Comparison of ENCODE assay signal across 1 cellular context in the genomic region with DNA sequence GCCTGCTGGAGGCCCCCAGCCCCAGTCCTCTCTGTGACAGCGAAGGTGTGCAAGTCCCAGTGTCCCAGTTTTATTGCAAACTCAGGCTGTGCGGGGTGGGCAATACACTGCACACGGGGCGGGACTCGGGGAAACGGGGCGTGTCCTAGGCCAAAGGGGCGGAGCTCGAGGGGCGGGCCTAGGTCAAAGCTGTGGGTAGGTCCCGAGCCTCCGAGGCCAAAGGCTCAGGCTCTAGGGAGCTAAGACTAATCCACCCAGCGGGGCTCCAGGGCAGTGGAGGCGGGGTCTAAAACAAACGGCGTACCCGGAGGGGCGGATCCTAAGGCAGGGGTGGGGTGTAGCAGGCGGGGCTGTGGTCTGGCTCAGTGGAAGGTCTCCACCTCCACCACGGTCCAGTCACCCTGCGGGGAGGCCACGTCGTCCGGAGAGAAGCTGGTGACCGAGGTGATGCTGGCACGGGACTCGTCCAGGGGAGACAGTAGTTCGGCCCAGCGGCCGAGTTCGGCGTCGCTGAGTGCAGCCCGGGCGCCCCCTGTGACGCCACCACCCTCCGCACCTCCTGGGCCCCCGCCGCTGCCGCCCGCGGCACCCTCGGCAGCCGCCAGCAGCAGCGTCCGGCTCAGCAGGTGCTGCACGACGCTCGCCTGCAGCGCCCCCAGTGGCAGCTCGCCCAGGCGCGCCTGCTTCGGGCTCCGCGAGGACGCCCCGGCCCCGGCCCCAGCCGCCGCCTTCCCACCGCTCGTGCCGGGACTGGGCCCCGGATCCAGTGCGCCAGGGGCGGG.
A peak's percentile ranks its signal among the peaks of the same experiment; 100 is the strongest.
TF ChIP-seq lines count a peak whose summit lies in the region.

No MANE protein-coding gene starts in this region.

TF ChIP-seq in K562, 482 proteins besides CTCF, POLR2A, EP300 and RAD21 (continued from another document and continues in another):
- TF ChIP-seq, protein P1, sequence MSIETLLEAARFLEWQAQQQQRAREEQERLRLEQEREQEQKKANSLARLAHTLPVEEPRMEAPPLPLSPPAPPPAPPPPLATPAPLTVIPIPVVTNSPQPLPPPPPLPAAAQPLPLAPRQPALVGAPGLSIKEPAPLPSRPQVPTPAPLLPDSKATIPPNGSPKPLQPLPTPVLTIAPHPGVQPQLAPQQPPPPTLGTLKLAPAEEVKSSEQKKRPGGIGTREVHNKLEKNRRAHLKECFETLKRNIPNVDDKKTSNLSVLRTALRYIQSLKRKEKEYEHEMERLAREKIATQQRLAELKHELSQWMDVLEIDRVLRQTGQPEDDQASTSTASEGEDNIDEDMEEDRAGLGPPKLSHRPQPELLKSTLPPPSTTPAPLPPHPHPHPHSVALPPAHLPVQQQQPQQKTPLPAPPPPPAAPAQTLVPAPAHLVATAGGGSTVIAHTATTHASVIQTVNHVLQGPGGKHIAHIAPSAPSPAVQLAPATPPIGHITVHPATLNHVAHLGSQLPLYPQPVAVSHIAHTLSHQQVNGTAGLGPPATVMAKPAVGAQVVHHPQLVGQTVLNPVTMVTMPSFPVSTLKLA (conservative IDR thresholded peaks at IDR 0.05) = peak in 1 of 2 experiments; percentile 1; a peak in 2 of 4 replicates
- TF ChIP-seq CTCFL (IDR thresholded peaks at IDR 0.05; ENCODE audit: borderline replicate concordance, insufficient read depth, low read depth, low read length, poor library complexity, severe bottlenecking) = peak; percentile 50
- TF ChIP-seq, protein P2, sequence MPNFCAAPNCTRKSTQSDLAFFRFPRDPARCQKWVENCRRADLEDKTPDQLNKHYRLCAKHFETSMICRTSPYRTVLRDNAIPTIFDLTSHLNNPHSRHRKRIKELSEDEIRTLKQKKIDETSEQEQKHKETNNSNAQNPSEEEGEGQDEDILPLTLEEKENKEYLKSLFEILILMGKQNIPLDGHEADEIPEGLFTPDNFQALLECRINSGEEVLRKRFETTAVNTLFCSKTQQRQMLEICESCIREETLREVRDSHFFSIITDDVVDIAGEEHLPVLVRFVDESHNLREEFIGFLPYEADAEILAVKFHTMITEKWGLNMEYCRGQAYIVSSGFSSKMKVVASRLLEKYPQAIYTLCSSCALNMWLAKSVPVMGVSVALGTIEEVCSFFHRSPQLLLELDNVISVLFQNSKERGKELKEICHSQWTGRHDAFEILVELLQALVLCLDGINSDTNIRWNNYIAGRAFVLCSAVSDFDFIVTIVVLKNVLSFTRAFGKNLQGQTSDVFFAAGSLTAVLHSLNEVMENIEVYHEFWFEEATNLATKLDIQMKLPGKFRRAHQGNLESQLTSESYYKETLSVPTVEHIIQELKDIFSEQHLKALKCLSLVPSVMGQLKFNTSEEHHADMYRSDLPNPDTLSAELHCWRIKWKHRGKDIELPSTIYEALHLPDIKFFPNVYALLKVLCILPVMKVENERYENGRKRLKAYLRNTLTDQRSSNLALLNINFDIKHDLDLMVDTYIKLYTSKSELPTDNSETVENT (CRISPR knock-in tag; IDR thresholded peaks at IDR 0.05) = peak; percentile 15; the same call in 1 of the 2 replicates
- no peak for TF ChIP-seq MTA2 (IDR thresholded peaks at IDR 0.05; ENCODE audit: low read depth)
- no peak for TF ChIP-seq MEF2A (IDR thresholded peaks at IDR 0.05; ENCODE audit: control insufficient read depth, low read depth, low read length)
- TF ChIP-seq ZNF12 (CRISPR knock-in tag; IDR thresholded peaks at IDR 0.05) = peak; percentile 44; the same call in 1 of the 2 replicates
- no peak for TF ChIP-seq HBP1 (CRISPR knock-in tag; IDR thresholded peaks at IDR 0.05)
- no peak for TF ChIP-seq RBM22 (IDR thresholded peaks at IDR 0.05; ENCODE audit: low read depth, low read length, poor library complexity, severe bottlenecking)
- TF ChIP-seq C11orf30 (IDR thresholded peaks at IDR 0.05; ENCODE audit: low read depth) = no peak; the same call in 1 of the 2 replicates
- no peak for TF ChIP-seq PTRF (tag; IDR thresholded peaks at IDR 0.05)
- no peak for TF ChIP-seq ZNF282 (CRISPR knock-in tag; IDR thresholded peaks at IDR 0.05)
- no peak for TF ChIP-seq MAFF (IDR thresholded peaks at IDR 0.05; ENCODE audit: low read length)
- TF ChIP-seq ZFPM2 (CRISPR knock-in tag; IDR thresholded peaks at IDR 0.05) = no peak
- no peak for TF ChIP-seq ARID2 (IDR thresholded peaks at IDR 0.05)
- TF ChIP-seq XRCC5 (IDR thresholded peaks at IDR 0.05; ENCODE audit: low read depth, low read length) = no peak
- TF ChIP-seq REST (CRISPR knock-in tag; IDR thresholded peaks at IDR 0.05; ENCODE audit: low read depth) = peak; percentile 37; the same call in 1 of the 2 replicates
- TF ChIP-seq, protein P3, sequence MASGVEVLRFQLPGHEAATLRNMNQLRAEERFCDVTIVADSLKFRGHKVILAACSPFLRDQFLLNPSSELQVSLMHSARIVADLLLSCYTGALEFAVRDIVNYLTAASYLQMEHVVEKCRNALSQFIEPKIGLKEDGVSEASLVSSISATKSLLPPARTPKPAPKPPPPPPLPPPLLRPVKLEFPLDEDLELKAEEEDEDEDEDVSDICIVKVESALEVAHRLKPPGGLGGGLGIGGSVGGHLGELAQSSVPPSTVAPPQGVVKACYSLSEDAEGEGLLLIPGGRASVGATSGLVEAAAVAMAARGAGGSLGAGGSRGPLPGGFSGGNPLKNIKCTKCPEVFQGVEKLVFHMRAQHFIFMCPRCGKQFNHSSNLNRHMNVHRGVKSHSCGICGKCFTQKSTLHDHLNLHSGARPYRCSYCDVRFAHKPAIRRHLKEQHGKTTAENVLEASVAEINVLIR (CRISPR knock-in tag; IDR thresholded peaks at IDR 0.05) = no peak
- TF ChIP-seq CHD4 (IDR thresholded peaks at IDR 0.05; ENCODE audit: insufficient read depth, insufficient replicate concordance, low read depth, low read length, poor library complexity, severe bottlenecking) = no peak
- no peak; the same call in 1 of the 2 replicates for TF ChIP-seq CREB1 (IDR thresholded peaks at IDR 0.05)
- TF ChIP-seq CREB1 (CRISPR knock-in tag; IDR thresholded peaks at IDR 0.05) = peak; percentile 82
- TF ChIP-seq ILK (tag; IDR thresholded peaks at IDR 0.05; ENCODE audit: borderline replicate concordance, low read depth) = no peak
- TF ChIP-seq, protein P4, sequence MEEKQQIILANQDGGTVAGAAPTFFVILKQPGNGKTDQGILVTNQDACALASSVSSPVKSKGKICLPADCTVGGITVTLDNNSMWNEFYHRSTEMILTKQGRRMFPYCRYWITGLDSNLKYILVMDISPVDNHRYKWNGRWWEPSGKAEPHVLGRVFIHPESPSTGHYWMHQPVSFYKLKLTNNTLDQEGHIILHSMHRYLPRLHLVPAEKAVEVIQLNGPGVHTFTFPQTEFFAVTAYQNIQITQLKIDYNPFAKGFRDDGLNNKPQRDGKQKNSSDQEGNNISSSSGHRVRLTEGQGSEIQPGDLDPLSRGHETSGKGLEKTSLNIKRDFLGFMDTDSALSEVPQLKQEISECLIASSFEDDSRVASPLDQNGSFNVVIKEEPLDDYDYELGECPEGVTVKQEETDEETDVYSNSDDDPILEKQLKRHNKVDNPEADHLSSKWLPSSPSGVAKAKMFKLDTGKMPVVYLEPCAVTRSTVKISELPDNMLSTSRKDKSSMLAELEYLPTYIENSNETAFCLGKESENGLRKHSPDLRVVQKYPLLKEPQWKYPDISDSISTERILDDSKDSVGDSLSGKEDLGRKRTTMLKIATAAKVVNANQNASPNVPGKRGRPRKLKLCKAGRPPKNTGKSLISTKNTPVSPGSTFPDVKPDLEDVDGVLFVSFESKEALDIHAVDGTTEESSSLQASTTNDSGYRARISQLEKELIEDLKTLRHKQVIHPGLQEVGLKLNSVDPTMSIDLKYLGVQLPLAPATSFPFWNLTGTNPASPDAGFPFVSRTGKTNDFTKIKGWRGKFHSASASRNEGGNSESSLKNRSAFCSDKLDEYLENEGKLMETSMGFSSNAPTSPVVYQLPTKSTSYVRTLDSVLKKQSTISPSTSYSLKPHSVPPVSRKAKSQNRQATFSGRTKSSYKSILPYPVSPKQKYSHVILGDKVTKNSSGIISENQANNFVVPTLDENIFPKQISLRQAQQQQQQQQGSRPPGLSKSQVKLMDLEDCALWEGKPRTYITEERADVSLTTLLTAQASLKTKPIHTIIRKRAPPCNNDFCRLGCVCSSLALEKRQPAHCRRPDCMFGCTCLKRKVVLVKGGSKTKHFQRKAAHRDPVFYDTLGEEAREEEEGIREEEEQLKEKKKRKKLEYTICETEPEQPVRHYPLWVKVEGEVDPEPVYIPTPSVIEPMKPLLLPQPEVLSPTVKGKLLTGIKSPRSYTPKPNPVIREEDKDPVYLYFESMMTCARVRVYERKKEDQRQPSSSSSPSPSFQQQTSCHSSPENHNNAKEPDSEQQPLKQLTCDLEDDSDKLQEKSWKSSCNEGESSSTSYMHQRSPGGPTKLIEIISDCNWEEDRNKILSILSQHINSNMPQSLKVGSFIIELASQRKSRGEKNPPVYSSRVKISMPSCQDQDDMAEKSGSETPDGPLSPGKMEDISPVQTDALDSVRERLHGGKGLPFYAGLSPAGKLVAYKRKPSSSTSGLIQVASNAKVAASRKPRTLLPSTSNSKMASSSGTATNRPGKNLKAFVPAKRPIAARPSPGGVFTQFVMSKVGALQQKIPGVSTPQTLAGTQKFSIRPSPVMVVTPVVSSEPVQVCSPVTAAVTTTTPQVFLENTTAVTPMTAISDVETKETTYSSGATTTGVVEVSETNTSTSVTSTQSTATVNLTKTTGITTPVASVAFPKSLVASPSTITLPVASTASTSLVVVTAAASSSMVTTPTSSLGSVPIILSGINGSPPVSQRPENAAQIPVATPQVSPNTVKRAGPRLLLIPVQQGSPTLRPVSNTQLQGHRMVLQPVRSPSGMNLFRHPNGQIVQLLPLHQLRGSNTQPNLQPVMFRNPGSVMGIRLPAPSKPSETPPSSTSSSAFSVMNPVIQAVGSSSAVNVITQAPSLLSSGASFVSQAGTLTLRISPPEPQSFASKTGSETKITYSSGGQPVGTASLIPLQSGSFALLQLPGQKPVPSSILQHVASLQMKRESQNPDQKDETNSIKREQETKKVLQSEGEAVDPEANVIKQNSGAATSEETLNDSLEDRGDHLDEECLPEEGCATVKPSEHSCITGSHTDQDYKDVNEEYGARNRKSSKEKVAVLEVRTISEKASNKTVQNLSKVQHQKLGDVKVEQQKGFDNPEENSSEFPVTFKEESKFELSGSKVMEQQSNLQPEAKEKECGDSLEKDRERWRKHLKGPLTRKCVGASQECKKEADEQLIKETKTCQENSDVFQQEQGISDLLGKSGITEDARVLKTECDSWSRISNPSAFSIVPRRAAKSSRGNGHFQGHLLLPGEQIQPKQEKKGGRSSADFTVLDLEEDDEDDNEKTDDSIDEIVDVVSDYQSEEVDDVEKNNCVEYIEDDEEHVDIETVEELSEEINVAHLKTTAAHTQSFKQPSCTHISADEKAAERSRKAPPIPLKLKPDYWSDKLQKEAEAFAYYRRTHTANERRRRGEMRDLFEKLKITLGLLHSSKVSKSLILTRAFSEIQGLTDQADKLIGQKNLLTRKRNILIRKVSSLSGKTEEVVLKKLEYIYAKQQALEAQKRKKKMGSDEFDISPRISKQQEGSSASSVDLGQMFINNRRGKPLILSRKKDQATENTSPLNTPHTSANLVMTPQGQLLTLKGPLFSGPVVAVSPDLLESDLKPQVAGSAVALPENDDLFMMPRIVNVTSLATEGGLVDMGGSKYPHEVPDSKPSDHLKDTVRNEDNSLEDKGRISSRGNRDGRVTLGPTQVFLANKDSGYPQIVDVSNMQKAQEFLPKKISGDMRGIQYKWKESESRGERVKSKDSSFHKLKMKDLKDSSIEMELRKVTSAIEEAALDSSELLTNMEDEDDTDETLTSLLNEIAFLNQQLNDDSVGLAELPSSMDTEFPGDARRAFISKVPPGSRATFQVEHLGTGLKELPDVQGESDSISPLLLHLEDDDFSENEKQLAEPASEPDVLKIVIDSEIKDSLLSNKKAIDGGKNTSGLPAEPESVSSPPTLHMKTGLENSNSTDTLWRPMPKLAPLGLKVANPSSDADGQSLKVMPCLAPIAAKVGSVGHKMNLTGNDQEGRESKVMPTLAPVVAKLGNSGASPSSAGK (IDR thresholded peaks at IDR 0.05) = no peak
- no peak; the same call in 1 of the 2 replicates for TF ChIP-seq MAX (CRISPR knock-in tag; IDR thresholded peaks at IDR 0.05)
